Comparison of ENCODE assay signal across 19 cellular contexts in genomic region chr2:153232474-153232873, GRCh38.
"Had no signal": no experiment of that assay in that cellular context is flagged by ENCODE, and none has a peak within 500 bp of the region (broad histone marks: within the 10 kb centered on the region; RNA-seq: fewer than 3 reads in every experiment).

No MANE protein-coding gene starts in this region.

- H3K27me3 ChIP-seq: ascending aorta, right atrium auricular region, tibial nerve, vagina had no signal

- H3K27ac ChIP-seq: ascending aorta, left ventricle myocardium inferior, right atrium auricular region, skin epidermis, tibial nerve, vagina had no signal

- H3K4me3 ChIP-seq: ascending aorta, left ventricle myocardium inferior, right atrium auricular region, skin epidermis, tibial nerve, vagina had no signal

- H3K27ac Mint-ChIP-seq: activated naive CD4-positive, alpha-beta T cell treated with anti-CD3 and anti-CD28 coated beads for 36 hours; activated T-helper 1 cell treated with anti-CD3 and anti-CD28 coated beads, Interleukin-12 subunit alpha, Interleukin-12 subunit beta, Interleukin-2, Interleukin-4 antibody, amounts not matched to agents 30 ng/mL and 10 ng/mL and 1 ng/mL, durations not matched to agents 14 hours and 24 hours and 36 hours; nephron progenitor cell; progenitor cell of endocrine pancreas; T-helper 2 cell treated with Interferon-gamma antibody and Interleukin-4, amounts not matched to agents 5 μg/mL and 100 μg/mL, for 36 hours had no signal

- H3K9me3 Mint-ChIP-seq: activated naive CD4-positive, alpha-beta T cell treated with anti-CD3 and anti-CD28 coated beads for 36 hours had no signal

- DNase-seq: activated CD4-positive, alpha-beta T cell treated with anti-CD3 and anti-CD28 coated beads, Interleukin-2, amount 50 U/mL, for 1 hour; activated CD8-positive, alpha-beta memory T cell treated with anti-CD3 and anti-CD28 coated beads for 24 hours; activated naive CD4-positive, alpha-beta T cell treated with anti-CD3 and anti-CD28 coated beads for 36 hours; left ventricle myocardium inferior; nephron progenitor cell; occipital lobe; stimulated activated CD4-positive, alpha-beta T cell treated with anti-CD3 and anti-CD28 coated beads, Interleukin-15, amount 100 ng/mL, for 24 hours; stimulated activated CD4-positive, alpha-beta T cell treated with anti-CD3 and anti-CD28 coated beads, Interleukin-4, amount 100 ng/mL, for 1 hour; stimulated activated naive CD4-positive, alpha-beta T cell treated with Interleukin-2 at 50 U/mL for 16 hours; substantia nigra had no signal

- H3K9me3 ChIP-seq: ascending aorta, right atrium auricular region, vagina had no signal

- H3K4me1 ChIP-seq: ascending aorta, left ventricle myocardium inferior, right atrium auricular region, tibial nerve, vagina had no signal

- H3K4me3 Mint-ChIP-seq: activated naive CD4-positive, alpha-beta T cell treated with anti-CD3 and anti-CD28 coated beads for 36 hours; activated T-helper 1 cell treated with anti-CD3 and anti-CD28 coated beads, Interleukin-12 subunit alpha, Interleukin-12 subunit beta, Interleukin-2, Interleukin-4 antibody, amounts not matched to agents 30 ng/mL and 10 ng/mL and 1 ng/mL, durations not matched to agents 14 hours and 24 hours and 36 hours; nephron progenitor cell; T-helper 2 cell treated with Interferon-gamma antibody and Interleukin-4, amounts not matched to agents 5 μg/mL and 100 μg/mL, for 36 hours had no signal

- H3K27me3 Mint-ChIP-seq: progenitor cell of endocrine pancreas had no signal

- H3K36me3 ChIP-seq: ascending aorta, left ventricle myocardium inferior, right atrium auricular region, tibial nerve, vagina had no signal

- H3K4me1 Mint-ChIP-seq: nephron progenitor cell had no signal

- FAIRE-seq: keratinocyte had no signal
